ENCODE assay signal across 9 cellular contexts in genomic region chr5:61590473-61590872, GRCh38.
"Had no signal": no experiment of that assay in that cellular context is flagged by ENCODE, and none has a peak within 500 bp of the region (broad histone marks: within the 10 kb centered on the region; RNA-seq: fewer than 3 reads in every experiment).

No MANE protein-coding gene starts in this region.

- H3K4me1 ChIP-seq: HAP-1 had no signal

- ATAC-seq: GM23338, HCT116 had no signal

- H3K9me3 ChIP-seq: HAP-1 had no signal

- H3K27ac Mint-ChIP-seq: GM23338, H9, HFFc6 had no signal

- H3K27ac ChIP-seq: GM23248 had no signal

- H3K4me3 ChIP-seq: GM23248, GM23338, HAP-1 had no signal

- H3K36me3 ChIP-seq: HAP-1 had no signal

- H3K4me3 Mint-ChIP-seq: GM23338, H9, HFFc6 had no signal

- H3K4me1 Mint-ChIP-seq: GM23338, H9 had no signal

- DNase-seq: GM23248, GOT3, H7, H9, HCEC 1CT, HFFc6 had no signal
